In genomic region chr12:123660328-123660727, GRCh38 we compare ENCODE assay signal across 8 cellular contexts. TPM values are rescaled to one million over a fixed set of nuclear protein-coding genes. Genes with fewer than 3 reads are reported as not detected.
DNase-seq lines count a peak whose midpoint lies in the region; ATAC-seq and TF ChIP-seq lines count a peak whose summit lies in the region.
"Had no signal": no experiment of that assay in that cellular context is flagged by ENCODE, and none has a peak within 500 bp of the region (broad histone marks: within the 10 kb centered on the region; RNA-seq: fewer than 3 reads in every experiment).

No MANE protein-coding gene starts in this region.

- peaks cover 8% of the 10 kb centered on the region; the same call in 1 of the 2 replicates for H3K36me3 ChIP-seq in PC-9 (ENCODE audit: low read depth)

- H2AFZ ChIP-seq in PC-9 = no peak overlapping the region

- peaks cover 27% of the 10 kb centered on the region for H3K36me3 Mint-ChIP-seq in WTC11

- peak overlapping the region; percentile 79 for H3K27ac ChIP-seq in PC-9

- intact Hi-C loops in PC-9 (cut with micrococcal nuclease; ENCODE audit: unreplicated experiment) = no loop called here

- BruUV-seq in PC-9 (replicated peaks; lab: Mats Ljungman, UMichigan) = no TSS peak

- H3K4me1 ChIP-seq in PC-9 (replicated peaks; ENCODE audit: insufficient read depth) = peaks cover 23% of the 10 kb centered on the region

- H3K27me3 Mint-ChIP-seq in WTC11 (ENCODE audit: low read depth) = no peaks in the 10 kb centered on the region

- H3K27me3 ChIP-seq in PC-9 (ENCODE audit: insufficient read depth, low read depth) = no peaks in the 10 kb centered on the region

- no peaks in the 10 kb centered on the region for H3K79me2 ChIP-seq in PC-9 (ENCODE audit: low read depth)

- no peak overlapping the region for H3K4me3 ChIP-seq in AG10803 (ENCODE audit: low read length)
- no peak overlapping the region for H3K4me3 ChIP-seq in PC-9
- H3K4me3 ChIP-seq in fibroblast of villous mesenchyme (ENCODE audit: low read depth, low read length) = no peak overlapping the region

- no peaks in the 10 kb centered on the region for H3K9me2 ChIP-seq in PC-9 (ENCODE audit: insufficient read depth)

- DNase-seq in AG10803 (ENCODE audit: low read depth) (peak; percentile 88), PC-9 (peak in 1 of 2 experiments; percentile 74), fibroblast of villous mesenchyme (ENCODE audit: low read depth) (peak; percentile 90), WTC11 (ENCODE audit: low spot score) (no peak), NCI-H146 treated with DMSO at 0.1 percent for 48 hours (lab: John Stamatoyannopoulos, UW; ENCODE audit: unreplicated experiment) (no peak)
- DNase-seq: DND-41, SHP77 treated with DMSO at 0.1 percent for 48 hours had no signal

- no peaks in the 10 kb centered on the region for H4K20me1 ChIP-seq in PC-9 (ENCODE audit: insufficient read depth)

- ATAC-seq in WTC11 = no peak
- no peak for ATAC-seq in GM18873 (IDR thresholded peaks at IDR 0.05; ENCODE audit: low FRiP score, unreplicated experiment)

- H3K27ac Mint-ChIP-seq in WTC11 = no peak overlapping the region

- no peak for TF ChIP-seq CTCF in AG10803 (conservative IDR thresholded peaks at IDR 0.05; ENCODE audit: low read length)
- no peak for TF ChIP-seq CTCF in PC-9 (conservative IDR thresholded peaks at IDR 0.05)
- no peak for TF ChIP-seq CTCF in fibroblast of villous mesenchyme (IDR thresholded peaks at IDR 0.05; ENCODE audit: insufficient read depth, low read depth, low read length)
- no peak for TF ChIP-seq CTCF in WTC11 (IDR thresholded peaks at IDR 0.05)

- no peaks in the 10 kb centered on the region for H3K9me3 Mint-ChIP-seq in WTC11

- POLR2A ChIA-PET in PC-9 (lab: Charles Lee; ENCODE audit: unreplicated experiment) (interaction anchor here (0.6 kb wide), 1 partner anchor 295 kb away, joined by 3 read pairs; no protein-coding TSS in a partner anchor), WTC11 (lab: Charles Lee) (no interaction called here)

- no peaks in the 10 kb centered on the region for H3K4me1 Mint-ChIP-seq in WTC11

- peaks cover 23% of the 10 kb centered on the region for H3F3A ChIP-seq in PC-9 (ENCODE audit: insufficient read depth, low read depth)

- CTCF ChIA-PET in PC-9 (lab: Charles Lee) = no interaction called here
- CTCF ChIA-PET in WTC11 (lab: Charles Lee) = no interaction called here

- no peaks in the 10 kb centered on the region for H3K9me3 ChIP-seq in PC-9 (ENCODE audit: insufficient read depth, low read depth)

- H3K4me2 ChIP-seq in PC-9 = peak overlapping the region; percentile 30

- no peak overlapping the region for H3K4me3 Mint-ChIP-seq in WTC11

TF ChIP-seq in WTC11, 78 proteins besides CTCF, POLR2A, EP300 and RAD21 (continues in another document):
- TF ChIP-seq ZNF317 (CRISPR knock-in tag; IDR thresholded peaks at IDR 0.05; ENCODE audit: borderline replicate concordance, low read depth) = no peak
- TF ChIP-seq AFF4 (CRISPR knock-in tag; IDR thresholded peaks at IDR 0.05; ENCODE audit: borderline replicate concordance) = no peak
- no peak for TF ChIP-seq ARID4B (CRISPR knock-in tag; IDR thresholded peaks at IDR 0.05; ENCODE audit: borderline replicate concordance)
- TF ChIP-seq RELA (CRISPR knock-in tag; IDR thresholded peaks at IDR 0.05; ENCODE audit: borderline replicate concordance) = no peak
- TF ChIP-seq RORB (CRISPR knock-in tag; IDR thresholded peaks at IDR 0.05) = no peak
- TF ChIP-seq PRDM15 (CRISPR knock-in tag; IDR thresholded peaks at IDR 0.05) = no peak

RNA-seq across cellular contexts. Expression of gene TCTN2, which starts 10.6 kb away (rescaled TPM):
- 17.1 and 21.9 TPM in 2 replicates for total RNA-seq in PC-9 (2021)
- total RNA-seq in fibroblast of villous mesenchyme = 12.2 and 13.0 TPM in 2 replicates
- 6.2 to 9.1 TPM (median 7.6 TPM) in 3 replicates for total RNA-seq in WTC11 (2021)

RNA-seq across cellular contexts. Expression of gene GTF2H3, which starts 26.7 kb away (rescaled TPM):
- total RNA-seq in PC-9 (2021) (30.3 and 42.9 TPM in 2 replicates), fibroblast of villous mesenchyme (33.5 and 47.1 TPM in 2 replicates), WTC11 (2021) (31.6 to 35.9 TPM (median 35.8 TPM) in 3 replicates)

RNA-seq across cellular contexts. Expression of gene EIF2B1, which starts 26.8 kb away (rescaled TPM):
- total RNA-seq in PC-9 (2021) (43.8 and 47.3 TPM in 2 replicates), fibroblast of villous mesenchyme (31.1 and 32.9 TPM in 2 replicates), WTC11 (2021) (42.9 to 48.3 TPM (median 46.5 TPM) in 3 replicates)

RNA-seq across cellular contexts. Expression of gene ATP6V0A2, which starts 51.8 kb away (rescaled TPM):
- 13.8 and 16.3 TPM in 2 replicates for total RNA-seq in PC-9 (2021)
- total RNA-seq in fibroblast of villous mesenchyme = 22.5 and 28.0 TPM in 2 replicates
- total RNA-seq in WTC11 (2021) = 48.8 to 63.8 TPM (median 49.8 TPM) in 3 replicates

RNA-seq across cellular contexts. Expression of gene DDX55, which starts 58.4 kb away (rescaled TPM):
- 17.5 and 19.5 TPM in 2 replicates for total RNA-seq in PC-9 (2021)
- total RNA-seq in fibroblast of villous mesenchyme = 21.6 and 22.5 TPM in 2 replicates
- total RNA-seq in WTC11 (2021) = 35.0 to 45.5 TPM (median 44.2 TPM) in 3 replicates

Comparison
In these comparisons a context has a peak if more than half of its experiments do, and no peak if none do; other contexts are left out.
1. DNase-seq: peak in AG10803 (single experiment) and fibroblast of villous mesenchyme (single experiment); none in WTC11 (single experiment) and NCI-H146 treated with DMSO at 0.1 percent for 48 hours (single experiment).